ENCODE assay signal across 26 cellular contexts in the genomic region with DNA sequence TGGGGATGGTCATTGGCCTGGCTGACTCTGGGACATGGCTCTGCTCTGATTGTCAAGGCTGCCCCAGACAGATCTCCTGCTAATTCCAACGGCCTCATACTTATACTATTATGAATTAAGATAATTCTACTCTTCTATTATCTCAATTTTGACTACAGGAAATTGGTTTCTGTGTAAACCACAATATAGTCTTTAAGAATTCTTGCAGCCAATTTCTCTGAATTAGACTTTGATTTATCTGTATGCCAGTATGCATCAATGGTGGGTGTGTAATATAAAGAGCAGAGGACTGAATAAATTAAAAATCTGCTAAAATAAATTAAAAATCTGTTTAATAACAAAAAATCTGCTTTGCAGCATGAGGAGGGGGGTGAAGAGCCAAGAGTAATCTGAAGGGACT.
"Had no signal": no experiment of that assay in that cellular context is flagged by ENCODE, and none has a peak within 500 bp of the region (broad histone marks: within the 10 kb centered on the region; RNA-seq: fewer than 3 reads in every experiment).

No MANE protein-coding gene starts in this region.

- H3K27ac ChIP-seq: adrenal gland, body of pancreas, breast epithelium, Peyer's patch had no signal

- ATAC-seq: activated naive CD4-positive, alpha-beta T cell treated with anti-CD3 and anti-CD28 coated beads, Interleukin-2, amount 50 U/mL, for 72 hours; activated T-cell treated with anti-CD3 and anti-CD28 coated beads, Interleukin-2, amount 50 U/mL, for 4 hours; body of pancreas; PC-3 had no signal

- H3K4me1 Mint-ChIP-seq: activated CD4-positive, alpha-beta T cell treated with anti-CD3 and anti-CD28 coated beads, Interleukin-2, amount 10 ng/mL, durations not matched to agents 24 days and 14 days had no signal

- H3K27me3 ChIP-seq: adrenal gland, body of pancreas, breast epithelium, Peyer's patch had no signal

- FAIRE-seq: astrocyte, K562 had no signal

- H3K36me3 ChIP-seq: adrenal gland, breast epithelium had no signal

- H3K9me3 ChIP-seq: adrenal gland, body of pancreas, breast epithelium, Peyer's patch had no signal

- H3K4me3 ChIP-seq: adrenal gland, body of pancreas, breast epithelium, K562, Peyer's patch had no signal

- H3K27me3 Mint-ChIP-seq: activated CD4-positive, alpha-beta T cell treated with anti-CD3 and anti-CD28 coated beads, Interleukin-2, amount 10 ng/mL, durations not matched to agents 24 days and 14 days had no signal

- H3K4me3 Mint-ChIP-seq: activated CD4-positive, alpha-beta T cell treated with anti-CD3 and anti-CD28 coated beads, Interleukin-2, amount 10 ng/mL, durations not matched to agents 24 days and 14 days; activated naive CD4-positive, alpha-beta T cell treated with anti-CD3 and anti-CD28 coated beads for 36 hours; activated T-cell treated with anti-CD3 and anti-CD28 coated beads, Interleukin-2, amount 50 U/mL, for 4 hours; activated T-helper 1 cell treated with anti-CD3 and anti-CD28 coated beads, Interleukin-12 subunit alpha, Interleukin-12 subunit beta, Interleukin-2, Interleukin-4 antibody, amounts not matched to agents 30 ng/mL and 10 ng/mL and 1 ng/mL, durations not matched to agents 14 hours and 24 hours and 36 hours had no signal

- H3K4me1 ChIP-seq: breast epithelium had no signal

- H3K9me3 Mint-ChIP-seq: activated CD4-positive, alpha-beta T cell treated with anti-CD3 and anti-CD28 coated beads, Interleukin-2, amount 10 ng/mL, durations not matched to agents 24 days and 14 days; activated naive CD4-positive, alpha-beta T cell treated with anti-CD3 and anti-CD28 coated beads, Interleukin-2, amount 50 U/mL, for 72 hours had no signal

- DNase-seq: activated CD4-positive, alpha-beta T cell treated with anti-CD3 and anti-CD28 coated beads, Interleukin-2, amount 10 ng/mL, durations not matched to agents 24 days and 14 days; activated CD4-positive, alpha-beta T cell treated with anti-CD3 and anti-CD28 coated beads, Interleukin-2, amount 50 U/mL, for 4 hours; activated gamma-delta T cell treated with Interleukin-2 at 50 U/mL for 16 hours; activated naive CD4-positive, alpha-beta T cell treated with anti-CD3 and anti-CD28 coated beads for 36 hours; activated T-cell treated with anti-CD3 and anti-CD28 coated beads for 4 hours; activated T-cell treated with anti-CD3 and anti-CD28 coated beads, Interleukin-2, amount 50 U/mL, for 4 hours; adrenal gland; body of pancreas; NCI-H1417 treated with DMSO at 0.1 percent for 48 hours; NCI-H2081; NCI-H2171; NCI-H510A; NCI-H526; NCI-H748 treated with DMSO at 0.1 percent for 48 hours; NK-92 treated with Interleukin-12 subunit alpha and Interleukin-12 subunit beta, amount 100 ng/mL, for 24 hours; PC-3; Peyer's patch; RPMI8226; SHP77 treated with DMSO at 0.1 percent for 48 hours; SW 1271; T-helper 9 cell had no signal

- H3K27ac Mint-ChIP-seq: activated CD4-positive, alpha-beta T cell treated with anti-CD3 and anti-CD28 coated beads, Interleukin-2, amount 10 ng/mL, durations not matched to agents 24 days and 14 days; activated naive CD4-positive, alpha-beta T cell treated with anti-CD3 and anti-CD28 coated beads for 36 hours; activated naive CD4-positive, alpha-beta T cell treated with anti-CD3 and anti-CD28 coated beads, Interleukin-2, amount 50 U/mL, for 72 hours; activated T-helper 1 cell treated with anti-CD3 and anti-CD28 coated beads, Interleukin-12 subunit alpha, Interleukin-12 subunit beta, Interleukin-2, Interleukin-4 antibody, amounts not matched to agents 30 ng/mL and 10 ng/mL and 1 ng/mL, durations not matched to agents 14 hours and 24 hours and 36 hours had no signal
